In genomic region chr9:121021294-121021693, GRCh38 we compare ENCODE assay signal across 25 cellular contexts. TPM values are rescaled to one million over a fixed set of nuclear protein-coding genes. Genes with fewer than 3 reads are reported as not detected.
DNase-seq lines count a peak whose midpoint lies in the region; ATAC-seq and TF ChIP-seq lines count a peak whose summit lies in the region.
"Had no signal": no experiment of that assay in that cellular context is flagged by ENCODE, and none has a peak within 500 bp of the region (broad histone marks: within the 10 kb centered on the region; RNA-seq: fewer than 3 reads in every experiment).

No MANE protein-coding gene starts in this region.

- no peak overlapping the region for H3K27ac Mint-ChIP-seq in H9
- H3K27ac Mint-ChIP-seq: memory B cell; naive thymus-derived CD8-positive, alpha-beta T cell; T-helper 2 cell treated with Interferon-gamma antibody and Interleukin-4, amounts not matched to agents 5 μg/mL and 100 μg/mL, for 36 hours; WTC11 had no signal

- no peak for TF ChIP-seq CTCF in HFF-Myc (IDR thresholded peaks at IDR 0.05; ENCODE audit: low read depth, low read length, missing control alignments)
- TF ChIP-seq CTCF in gastroesophageal sphincter (IDR thresholded peaks at IDR 0.05): no peak
- TF ChIP-seq CTCF in gastrocnemius medialis (IDR thresholded peaks at IDR 0.05 in 4 of 5, conservative IDR thresholded peaks at IDR 0.05 in 1 of 5): no peak
- no peak for TF ChIP-seq CTCF in H9 (conservative IDR thresholded peaks at IDR 0.05)

- in situ Hi-C loops in gastrocnemius medialis (cut with MboI; ENCODE audit: low sequenced_read_pairs in 4 of 4): no loop called here

- H3K4me1 ChIP-seq in gastroesophageal sphincter: no peaks in the 10 kb centered on the region
- no peaks in the 10 kb centered on the region for H3K4me1 ChIP-seq in gastrocnemius medialis
- no peaks in the 10 kb centered on the region; the same call in 1 of the 2 replicates for H3K4me1 ChIP-seq in H9 (ENCODE audit: insufficient read depth, low read length)
- H3K4me1 ChIP-seq: pancreas, transverse colon had no signal

- H4K8ac ChIP-seq in H9 (replicated peaks; ENCODE audit: insufficient read length, low read depth, low read length): no peak overlapping the region

- no peaks in the 10 kb centered on the region for H3K36me3 Mint-ChIP-seq in H9 (ENCODE audit: insufficient read depth in 1 of 3, low read depth in 3 of 3)
- H3K36me3 Mint-ChIP-seq: naive thymus-derived CD8-positive, alpha-beta T cell; WTC11 had no signal

- H3K4me1 Mint-ChIP-seq in H9: peaks cover 2 to 3% of the 10 kb centered on the region in 2 experiments; a peak in 2 of 4 replicates
- H3K4me1 Mint-ChIP-seq: naive thymus-derived CD8-positive, alpha-beta T cell had no signal

- H2AFZ ChIP-seq in H9 (ENCODE audit: low read length): no peak overlapping the region

- H4K91ac ChIP-seq in H9 (ENCODE audit: insufficient read length, low read depth, low read length): no peak overlapping the region

- peaks cover 0 to 36% of the 10 kb centered on the region in 2 donors for H3K36me3 ChIP-seq in gastroesophageal sphincter
- H3K36me3 ChIP-seq in gastrocnemius medialis: no peaks in the 10 kb centered on the region
- H3K36me3 ChIP-seq: brain microvascular endothelial cell, Peyer's patch, transverse colon had no signal

- intact Hi-C loops in gastrocnemius medialis (cut with DNase I; ENCODE audit: low total_unique reads): no loop called here

- H3K4me3 Mint-ChIP-seq in H9: no peak overlapping the region
- H3K4me3 Mint-ChIP-seq: memory B cell; naive thymus-derived CD8-positive, alpha-beta T cell; T-helper 2 cell treated with Interferon-gamma antibody and Interleukin-4, amounts not matched to agents 5 μg/mL and 100 μg/mL, for 36 hours; WTC11 had no signal

- H3K14ac ChIP-seq in H9 (ENCODE audit: insufficient read depth, low read length): no peak overlapping the region

- H2BK15ac ChIP-seq in H9 (ENCODE audit: low read depth, low read length): no peak overlapping the region

- no peak overlapping the region for H3K56ac ChIP-seq in H9 (ENCODE audit: insufficient read length, low read depth, low read length)

- no peak overlapping the region for H2BK5ac ChIP-seq in H9 (ENCODE audit: insufficient read length, low read length)

- H3K79me1 ChIP-seq in H9 (ENCODE audit: insufficient read depth, low read depth, low read length, poor library complexity, severe bottlenecking): no peaks in the 10 kb centered on the region

- H3K4me3 ChIP-seq in HFF-Myc (replicated peaks; ENCODE audit: low read depth, low read length): no peak overlapping the region
- H3K4me3 ChIP-seq in gastroesophageal sphincter: no peak overlapping the region
- H3K4me3 ChIP-seq in gastrocnemius medialis: no peak overlapping the region
- H3K4me3 ChIP-seq: coronary artery, pancreas, Peyer's patch, transverse colon had no signal

- H3K4me2 ChIP-seq in H9 (ENCODE audit: insufficient read depth, insufficient read length, low read length): no peak overlapping the region

- H3K79me2 ChIP-seq in H9 (ENCODE audit: insufficient read depth, low read length): no peaks in the 10 kb centered on the region

- no peak overlapping the region for H3K23ac ChIP-seq in H9 (ENCODE audit: insufficient read length, low read depth, low read length)

- peaks cover 8% of the 10 kb centered on the region for H3K27me3 Mint-ChIP-seq in H9 (ENCODE audit: low read depth)
- H3K27me3 Mint-ChIP-seq: memory B cell; naive thymus-derived CD8-positive, alpha-beta T cell had no signal

- H3K27ac ChIP-seq in gastroesophageal sphincter: no peak overlapping the region
- peak overlapping the region in 1 of 4 donors; percentile 37 for H3K27ac ChIP-seq in gastrocnemius medialis
- H3K27ac ChIP-seq in H9 (ENCODE audit: insufficient read length, low read depth, low read length): no peak overlapping the region
- H3K27ac ChIP-seq: brain microvascular endothelial cell, coronary artery, HL-60, pancreas, Peyer's patch, transverse colon had no signal

- H2BK20ac ChIP-seq in H9 (ENCODE audit: low read depth, low read length, poor library complexity, severe bottlenecking): no peak overlapping the region

- H2BK120ac ChIP-seq in H9 (ENCODE audit: low read depth, low read length, poor library complexity, severe bottlenecking): no peak overlapping the region

- H2AK5ac ChIP-seq in H9 (ENCODE audit: insufficient read length, low read length): no peak overlapping the region

- ATAC-seq in gastroesophageal sphincter: peak; percentile 67
- peak; percentile 84 to 94 for ATAC-seq in gastrocnemius medialis
- ATAC-seq in GM19035 (IDR thresholded peaks at IDR 0.05; ENCODE audit: unreplicated experiment): no peak
- ATAC-seq: HCT116; naive thymus-derived CD8-positive, alpha-beta T cell; pancreas; stimulated activated naive CD8-positive, alpha-beta T cell treated with anti-CD3 and anti-CD28 coated beads, Interleukin-15, Interleukin-2, amounts not matched to agents 100 U/mL and 50 U/mL, for 24 hours; WTC11 had no signal

- no peak overlapping the region for H3T11ph ChIP-seq in H9 (ENCODE audit: low read length)

- TF ChIP-seq EP300 in gastroesophageal sphincter (IDR thresholded peaks at IDR 0.05): no peak

- H4K5ac ChIP-seq in H9 (ENCODE audit: insufficient read length, low read depth, low read length): no peak overlapping the region

- no peaks in the 10 kb centered on the region for H3K27me3 ChIP-seq in gastroesophageal sphincter
- no peaks in the 10 kb centered on the region for H3K27me3 ChIP-seq in gastrocnemius medialis
- H3K27me3 ChIP-seq in H9 (ENCODE audit: insufficient read depth, low read length): no peaks in the 10 kb centered on the region
- H3K27me3 ChIP-seq: brain microvascular endothelial cell, pancreas, Peyer's patch, transverse colon had no signal

- DNase-seq in HFF-Myc (ENCODE audit: extremely low read depth, low read depth) (peak; percentile 46), NCI-H69 (lab: John Stamatoyannopoulos, UW) (peak; percentile 29), gastrocnemius medialis (peak; percentile 36 to 41), H9 (no peak), T-helper 2 cell (no peak)
- DNase-seq: activated CD4-positive, alpha-beta T cell treated with anti-CD3 and anti-CD28 coated beads, Interleukin-2, amount 50 U/mL, for 48 hours; activated effector memory CD4-positive, alpha-beta T cell treated with Interleukin-2 at 50 U/mL for 16 hours; brain microvascular endothelial cell; naive thymus-derived CD8-positive, alpha-beta T cell; NCI-H1436 treated with DMSO at 0.1 percent for 48 hours; NCI-H774; pancreas; Peyer's patch; small intestine; stimulated activated CD4-positive, alpha-beta T cell treated with anti-CD3 and anti-CD28 coated beads, Interleukin-4, amount 100 ng/mL, for 1 hour; stimulated activated naive CD8-positive, alpha-beta T cell treated with anti-CD3 and anti-CD28 coated beads, Interleukin-15, Interleukin-2, amounts not matched to agents 100 U/mL and 50 U/mL, for 24 hours; transverse colon had no signal

- no peaks in the 10 kb centered on the region; a peak in 1 of 5 replicates for H3K9me3 Mint-ChIP-seq in H9
- H3K9me3 Mint-ChIP-seq: naive thymus-derived CD8-positive, alpha-beta T cell; T-helper 2 cell treated with Interferon-gamma antibody and Interleukin-4, amounts not matched to agents 5 μg/mL and 100 μg/mL, for 36 hours had no signal

- H3K9me3 ChIP-seq in gastroesophageal sphincter (no peaks in the 10 kb centered on the region), gastrocnemius medialis (no peaks in the 10 kb centered on the region), H9 (ENCODE audit: control insufficient read depth, low read depth, low read length) (no peaks in the 10 kb centered on the region)
- H3K9me3 ChIP-seq: pancreas, Peyer's patch, transverse colon had no signal

- H4K20me1 ChIP-seq in H9 (ENCODE audit: control insufficient read depth, insufficient read depth, insufficient read length): no peaks in the 10 kb centered on the region

- WGBS in gastroesophageal sphincter (ENCODE audit: low coverage in 1 of 2), 2 donors: 56 to 66% methylated on average over 4 of the region's 4 CpGs
- WGBS in H9 (ENCODE audit: extremely low coverage, insufficient read length, low lambda C conversion rate): no CpG with 5 or more reads among the region's 4 CpGs

- no peak overlapping the region for H3K9ac ChIP-seq in H9 (ENCODE audit: extremely low read depth, insufficient read length, low read length)

- H2BK12ac ChIP-seq in H9 (ENCODE audit: insufficient read length, low read depth, low read length): no peak overlapping the region

- TF ChIP-seq POLR2A in gastroesophageal sphincter (IDR thresholded peaks at IDR 0.05) (no peak), gastrocnemius medialis (IDR thresholded peaks at IDR 0.05) (no peak)

- no peak overlapping the region for H3K18ac ChIP-seq in H9 (ENCODE audit: insufficient read length, low read depth, low read length)

- H3K23me2 ChIP-seq in H9 (ENCODE audit: insufficient read length, low read depth, low read length, poor library complexity, severe bottlenecking): no peaks in the 10 kb centered on the region

- H3K4ac ChIP-seq in H9 (ENCODE audit: low read depth, low read length): no peak overlapping the region

RNA-seq across cellular contexts. Expression of gene C5, which starts 28.8 kb away (rescaled TPM):
- total RNA-seq in gastroesophageal sphincter: 1 to 10 TPM; 2.7 to 8.9 (median 6.3) TPM
- 1 to 10 TPM in 3 of 4 donors, under 1 TPM in 1; 0.22 to 3.9 (median 1.8) TPM for total RNA-seq in gastrocnemius medialis
- 0.20 and 0.74 TPM in 2 replicates for total RNA-seq in H9 (2021)

RNA-seq across cellular contexts. Expression of gene CNTRL, which starts 53.5 kb away (rescaled TPM):
- total RNA-seq in gastroesophageal sphincter (10 to 100 TPM in 3 of 4 donors, 1 to 10 TPM in 1; 7.3 to 18.7 (median 16.9) TPM), gastrocnemius medialis (1 to 10 TPM; 1.0 to 3.2 (median 1.6) TPM), H9 (2021) (11.6 and 14.2 TPM in 2 replicates)

Comparison
In these comparisons a context has a peak if more than half of its experiments do, and no peak if none do; other contexts are left out.
1. DNase-seq: peak in HFF-Myc (single experiment), NCI-H69 (single experiment) and gastrocnemius medialis (2 of 2); none in H9 (single experiment) and T-helper 2 cell (0 of 5).